21 cellular contexts compared by ENCODE assay signal in genomic region chr15:38819343-38819858, GRCh38.
"Had no signal": no experiment of that assay in that cellular context is flagged by ENCODE, and none has a peak within 500 bp of the region (broad histone marks: within the 10 kb centered on the region; RNA-seq: fewer than 3 reads in every experiment).

No MANE protein-coding gene starts in this region.

- H3K9me3 Mint-ChIP-seq: activated CD4-positive, alpha-beta memory T cell treated with anti-CD3 and anti-CD28 coated beads for 36 hours; activated naive CD8-positive, alpha-beta T cell treated with anti-CD3 and anti-CD28 coated beads for 36 hours; activated T-helper 1 cell treated with anti-CD3 and anti-CD28 coated beads, Interleukin-12 subunit alpha, Interleukin-12 subunit beta, Interleukin-2, Interleukin-4 antibody, amounts not matched to agents 30 ng/mL and 10 ng/mL and 1 ng/mL, durations not matched to agents 14 hours and 24 hours and 36 hours; natural killer cell had no signal

- H3K4me1 Mint-ChIP-seq: activated B cell treated with CpG ODN at 0.5 μM for 24 hours, natural killer cell had no signal

- H3K4me3 Mint-ChIP-seq: activated B cell treated with CpG ODN at 0.5 μM for 24 hours; activated CD4-positive, alpha-beta memory T cell treated with anti-CD3 and anti-CD28 coated beads for 36 hours; activated naive CD8-positive, alpha-beta T cell treated with anti-CD3 and anti-CD28 coated beads for 36 hours; activated T-helper 1 cell treated with anti-CD3 and anti-CD28 coated beads, Interleukin-12 subunit alpha, Interleukin-12 subunit beta, Interleukin-2, Interleukin-4 antibody, amounts not matched to agents 30 ng/mL and 10 ng/mL and 1 ng/mL, durations not matched to agents 14 hours and 24 hours and 36 hours; natural killer cell had no signal

- FAIRE-seq: islet of Langerhans had no signal

- H3K4me3 ChIP-seq: body of pancreas, lower lobe of right lung, sigmoid colon, spleen, tibial nerve, uterus had no signal

- H3K4me1 ChIP-seq: lower lobe of right lung, uterus had no signal

- H3K27ac ChIP-seq: body of pancreas, lower lobe of right lung, sigmoid colon, spleen, tibial nerve, uterus had no signal

- H3K27ac Mint-ChIP-seq: activated B cell treated with CpG ODN at 0.5 μM for 24 hours; activated CD4-positive, alpha-beta memory T cell treated with anti-CD3 and anti-CD28 coated beads for 36 hours; activated naive CD8-positive, alpha-beta T cell treated with anti-CD3 and anti-CD28 coated beads for 36 hours; activated T-helper 1 cell treated with anti-CD3 and anti-CD28 coated beads, Interleukin-12 subunit alpha, Interleukin-12 subunit beta, Interleukin-2, Interleukin-4 antibody, amounts not matched to agents 30 ng/mL and 10 ng/mL and 1 ng/mL, durations not matched to agents 14 hours and 24 hours and 36 hours; natural killer cell had no signal

- DNase-seq: activated B cell treated with CpG ODN at 0.5 μM for 24 hours; activated CD4-positive, alpha-beta memory T cell treated with anti-CD3 and anti-CD28 coated beads for 36 hours; activated CD4-positive, alpha-beta T cell treated with anti-CD3 and anti-CD28 coated beads for 4 hours; activated naive CD8-positive, alpha-beta T cell treated with anti-CD3 and anti-CD28 coated beads for 36 hours; activated T-cell treated with anti-CD3 and anti-CD28 coated beads for 4 hours; amniotic stem cell; body of pancreas; dermis blood vessel endothelial cell; effector memory CD4-positive, alpha-beta T cell; left colon; lower lobe of right lung; natural killer cell; sigmoid colon; spleen; stimulated activated CD8-positive, alpha-beta memory T cell treated with anti-CD3 and anti-CD28 coated beads, Interleukin-4, amount 100 ng/mL, for 48 hours; stimulated activated naive CD8-positive, alpha-beta T cell treated with anti-CD3 and anti-CD28 coated beads, Interleukin-15, Interleukin-2, amounts not matched to agents 100 U/mL and 50 U/mL, for 24 hours; T-helper 9 cell; uterus had no signal

- H3K9me3 ChIP-seq: body of pancreas, lower lobe of right lung, sigmoid colon, spleen, tibial nerve, uterus had no signal

- H3K36me3 Mint-ChIP-seq: activated CD4-positive, alpha-beta memory T cell treated with anti-CD3 and anti-CD28 coated beads for 36 hours; activated naive CD8-positive, alpha-beta T cell treated with anti-CD3 and anti-CD28 coated beads for 36 hours; natural killer cell had no signal

- H3K36me3 ChIP-seq: lower lobe of right lung, sigmoid colon, spleen, tibial nerve, uterus had no signal

- H3K27me3 ChIP-seq: body of pancreas, sigmoid colon, spleen, tibial nerve, uterus had no signal
